24 cellular contexts compared by ENCODE assay signal in genomic region chr10:131638481-131639278, GRCh38.
"Had no signal": no experiment of that assay in that cellular context is flagged by ENCODE, and none has a peak within 500 bp of the region (broad histone marks: within the 10 kb centered on the region; RNA-seq: fewer than 3 reads in every experiment).

No MANE protein-coding gene starts in this region.

- H3K4me3 Mint-ChIP-seq: effector memory CD8-positive, alpha-beta T cell; nephron; stimulated activated effector memory CD8-positive, alpha-beta T cell treated with anti-CD3 and anti-CD28 coated beads, Interleukin-12 subunit alpha, Interleukin-12 subunit beta, amount 100 ng/mL, for 72 hours; type B pancreatic cell had no signal

- H3K27me3 Mint-ChIP-seq: progenitor cell of endocrine pancreas had no signal

- H3K9me3 ChIP-seq: ovary, thyroid gland, vagina had no signal

- H3K27ac Mint-ChIP-seq: effector memory CD8-positive, alpha-beta T cell; naive B cell; nephron; progenitor cell of endocrine pancreas; stimulated activated effector memory CD8-positive, alpha-beta T cell treated with anti-CD3 and anti-CD28 coated beads, Interleukin-12 subunit alpha, Interleukin-12 subunit beta, amount 100 ng/mL, for 72 hours; type B pancreatic cell had no signal

- H3K4me1 Mint-ChIP-seq: naive B cell; nephron; stimulated activated effector memory CD8-positive, alpha-beta T cell treated with anti-CD3 and anti-CD28 coated beads, Interleukin-12 subunit alpha, Interleukin-12 subunit beta, amount 100 ng/mL, for 72 hours had no signal

- H3K4me1 ChIP-seq: esophagus squamous epithelium, gastroesophageal sphincter, suprapubic skin, thyroid gland, vagina had no signal

- H3K4me3 ChIP-seq: esophagus squamous epithelium, gastroesophageal sphincter, lung, ovary, suprapubic skin, thyroid gland, vagina had no signal

- DNase-seq: effector memory CD8-positive, alpha-beta T cell; esophagus squamous epithelium; foreskin fibroblast; glutamatergic neuron; left cardiac atrium; left ventricle myocardium superior; mesendoderm; naive B cell; ovary; right cardiac atrium; small intestine; stimulated activated CD4-positive, alpha-beta T cell treated with anti-CD3 and anti-CD28 coated beads, Interleukin-4, amount 100 ng/mL, for 1 hour; stimulated activated CD8-positive, alpha-beta memory T cell treated with anti-CD3 and anti-CD28 coated beads, Interleukin-4, amount 100 ng/mL, for 48 hours; stimulated activated naive CD8-positive, alpha-beta T cell treated with anti-CD3 and anti-CD28 coated beads, Interleukin-15, Interleukin-2, amounts not matched to agents 100 U/mL and 50 U/mL, for 24 hours; thyroid gland had no signal

- H3K36me3 Mint-ChIP-seq: naive B cell; stimulated activated effector memory CD8-positive, alpha-beta T cell treated with anti-CD3 and anti-CD28 coated beads, Interleukin-12 subunit alpha, Interleukin-12 subunit beta, amount 100 ng/mL, for 72 hours; type B pancreatic cell had no signal

- FAIRE-seq: keratinocyte, small intestine had no signal

- H3K27ac ChIP-seq: esophagus squamous epithelium, gastroesophageal sphincter, ovary, suprapubic skin, thyroid gland, vagina had no signal

- H3K36me3 ChIP-seq: esophagus squamous epithelium, gastroesophageal sphincter, ovary, suprapubic skin, thyroid gland, vagina had no signal
